Comparison of ENCODE assay signal across 1 cellular context in the genomic region with DNA sequence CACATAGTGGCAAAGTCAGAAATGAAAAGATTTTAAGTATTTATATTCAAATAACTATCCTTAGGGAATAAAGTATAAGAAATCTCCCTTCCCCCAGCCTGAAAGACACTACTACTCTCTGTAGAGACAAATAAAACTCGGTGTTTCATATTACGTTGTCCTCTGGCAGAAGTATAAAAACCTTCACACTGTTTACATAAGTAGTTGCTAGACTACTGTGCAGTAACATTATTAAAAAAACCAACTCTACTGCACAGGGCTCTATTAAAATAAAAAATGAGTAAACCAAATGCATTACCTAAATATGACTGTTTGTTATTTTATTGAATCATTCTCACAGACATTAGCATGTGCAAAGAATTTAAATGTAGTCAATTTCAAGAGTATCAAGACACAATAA.
TF ChIP-seq lines count a peak whose summit lies in the region.

No MANE protein-coding gene starts in this region.

TF ChIP-seq in endothelial cell of umbilical vein, 7 proteins besides CTCF, POLR2A, EP300 and RAD21:
- no peak for TF ChIP-seq FOS (IDR thresholded peaks at IDR 0.05; ENCODE audit: borderline replicate concordance, insufficient read depth, low read length)
- TF ChIP-seq, protein P1, sequence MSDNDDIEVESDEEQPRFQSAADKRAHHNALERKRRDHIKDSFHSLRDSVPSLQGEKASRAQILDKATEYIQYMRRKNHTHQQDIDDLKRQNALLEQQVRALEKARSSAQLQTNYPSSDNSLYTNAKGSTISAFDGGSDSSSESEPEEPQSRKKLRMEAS (IDR thresholded peaks at IDR 0.05; ENCODE audit: insufficient read depth, insufficient read length) = no peak
- TF ChIP-seq POLR2AphosphoS5 (IDR thresholded peaks at IDR 0.05; ENCODE audit: insufficient read depth, low read depth, low read length) = no peak
- no peak for TF ChIP-seq GATA2 (IDR thresholded peaks at IDR 0.05; ENCODE audit: insufficient read depth, insufficient read length, low read depth, low read length)
- no peak for TF ChIP-seq EZH2 (IDR thresholded peaks at IDR 0.05; ENCODE audit: borderline replicate concordance, low read depth, low read length, severe bottlenecking)
- TF ChIP-seq JUN (IDR thresholded peaks at IDR 0.05; ENCODE audit: borderline replicate concordance, insufficient read depth, insufficient read length, low read depth) = no peak
- no peak for TF ChIP-seq MYC (IDR thresholded peaks at IDR 0.05; ENCODE audit: low read depth, low read length)
TF ChIP-seq in endothelial cell of umbilical vein: peak in this region for 0.
